ENCODE assay signal across 8 cellular contexts in genomic region chr5:141951341-141951781, GRCh38. TPM values are rescaled to one million over a fixed set of nuclear protein-coding genes. Genes with fewer than 3 reads are reported as not detected.
DNase-seq lines count a peak whose midpoint lies in the region; ATAC-seq, FAIRE-seq and TF ChIP-seq lines count a peak whose summit lies in the region.

No MANE protein-coding gene starts in this region.

- H3K9me3 ChIP-seq in BE2C (no peaks in the 10 kb centered on the region), transverse colon (no peaks in the 10 kb centered on the region)

- TF ChIP-seq POLR2A in transverse colon (IDR thresholded peaks at IDR 0.05) = no peak

- in situ Hi-C loops in transverse colon (cut with MboI; ENCODE audit: low pct_ligation_motif_present in 1 of 4, low pct_unique_long_range_greater_than_20kb in 1 of 4, low sequenced_read_pairs in 3 of 4) (loop anchor here in 2 of 4 donors (10.0 kb wide), 2 partner anchors 67 to 257 kb away; no protein-coding TSS in a partner anchor), ACHN (cut with HindIII; ENCODE audit: low pct_ligation_motif_present, low pct_unique_long_range_greater_than_20kb, low sequenced_read_pairs) (no loop called here)

- H3K4me3 ChIP-seq in BE2C (ENCODE audit: low read depth, low read length) = no peak overlapping the region
- H3K4me3 ChIP-seq in transverse colon = no peak overlapping the region

- no peaks in the 10 kb centered on the region for H3K36me3 Mint-ChIP-seq in activated T-cell treated with anti-CD3 and anti-CD28 coated beads, Interleukin-2, amount 50 U/mL, for 72 hours (ENCODE audit: insufficient read depth in 2 of 2)

- peak; percentile 71 for ATAC-seq in HG03469 (IDR thresholded peaks at IDR 0.05; ENCODE audit: unreplicated experiment)
- peak; percentile 66 to 71 for ATAC-seq in activated T-cell treated with anti-CD3 and anti-CD28 coated beads, Interleukin-2, amount 50 U/mL, for 72 hours (replicated peaks in 1 of 2)

- FAIRE-seq in GM19239 (lab: Jason Lieb, UNC) = no peak

- H3K27ac Mint-ChIP-seq in activated T-cell treated with anti-CD3 and anti-CD28 coated beads, Interleukin-2, amount 50 U/mL, for 72 hours = peak overlapping the region; percentile 76

- peaks cover 13% of the 10 kb centered on the region for H3K4me1 Mint-ChIP-seq in activated T-cell treated with anti-CD3 and anti-CD28 coated beads, Interleukin-2, amount 50 U/mL, for 72 hours (ENCODE audit: low read depth)

- peak overlapping the region in 1 of 4 donors; percentile 32 for H3K27ac ChIP-seq in transverse colon

- TF ChIP-seq EP300 in transverse colon (IDR thresholded peaks at IDR 0.05; ENCODE audit: low read depth) = no peak

- H3K27me3 ChIP-seq in BE2C = no peaks in the 10 kb centered on the region
- no peaks in the 10 kb centered on the region for H3K27me3 ChIP-seq in transverse colon

- H3K36me3 ChIP-seq in BE2C (no peaks in the 10 kb centered on the region), transverse colon (no peaks in the 10 kb centered on the region)

- WGBS in transverse colon (ENCODE audit: low coverage in 1 of 2), 2 donors = 64 to 84% methylated on average over 4 to 9 of the region's 9 CpGs

- H3K9me3 Mint-ChIP-seq in activated T-cell treated with anti-CD3 and anti-CD28 coated beads, Interleukin-2, amount 50 U/mL, for 72 hours = no peaks in the 10 kb centered on the region

- H3K27me3 Mint-ChIP-seq in activated T-cell treated with anti-CD3 and anti-CD28 coated beads, Interleukin-2, amount 50 U/mL, for 72 hours (ENCODE audit: low read depth) = no peaks in the 10 kb centered on the region

- TF ChIP-seq CTCF in BE2C (IDR thresholded peaks at IDR 0.05; ENCODE audit: low read depth, low read length) (peak; percentile 67), transverse colon (IDR thresholded peaks at IDR 0.05) (no peak)

- H3K4me3 Mint-ChIP-seq in activated T-cell treated with anti-CD3 and anti-CD28 coated beads, Interleukin-2, amount 50 U/mL, for 72 hours = peak overlapping the region; percentile 38 to 50

- intact Hi-C loops in transverse colon (cut with DNase I; ENCODE audit: low total_unique reads) = no loop called here

- DNase-seq in BE2C (peak; percentile 66), GM19239 (ENCODE audit: insufficient read length, low spot score) (peak; percentile 62), left kidney (ENCODE audit: low read depth, low spot score) (peak; percentile 62), transverse colon (no peak), NCI-H2171 treated with DMSO at 0.1 percent for 48 hours (lab: John Stamatoyannopoulos, UW) (no peak), ACHN (no peak)
- DNase-seq in activated T-cell treated with anti-CD3 and anti-CD28 coated beads, Interleukin-2, amount 50 U/mL, for 72 hours = peak; percentile 25 to 45

- H3K4me1 ChIP-seq in BE2C (no peaks in the 10 kb centered on the region), transverse colon (no peaks in the 10 kb centered on the region)

RNA-seq across cellular contexts. Expression of gene PCDH12, which starts 6.6 kb away (rescaled TPM):
- 2.4 TPM for polyA plus RNA-seq in BE2C (2012; ENCODE audit: insufficient read depth, insufficient read length, low read depth)
- under 1 TPM; 0.31 to 0.58 TPM for total RNA-seq in activated T-cell treated with anti-CD3 and anti-CD28 coated beads, Interleukin-2, amount 50 U/mL, for 72 hours
- total RNA-seq in transverse colon = under 1 TPM in 3 of 4 donors, not detected in 1; 0.37 to 0.95 (median 0.68) TPM

RNA-seq across cellular contexts. Expression of gene RNF14, which starts 17.5 kb away (rescaled TPM):
- 84.7 TPM for polyA plus RNA-seq in BE2C (2012; ENCODE audit: insufficient read depth, insufficient read length, low read depth)
- 10 to 100 TPM; 38.6 to 40.4 TPM for total RNA-seq in activated T-cell treated with anti-CD3 and anti-CD28 coated beads, Interleukin-2, amount 50 U/mL, for 72 hours
- 10 to 100 TPM; 15.3 to 66.7 (median 57.1) TPM for total RNA-seq in transverse colon

RNA-seq across cellular contexts. Expression of gene DELE1, which starts 27.7 kb away (rescaled TPM):
- 121 TPM for polyA plus RNA-seq in BE2C (2012; ENCODE audit: insufficient read depth, insufficient read length, low read depth)
- total RNA-seq in activated T-cell treated with anti-CD3 and anti-CD28 coated beads, Interleukin-2, amount 50 U/mL, for 72 hours = 10 to 100 TPM; 48.6 to 52.2 TPM
- 100 to 1,000 TPM in 3 of 4 donors, 10 to 100 TPM in 1; 92.6 to 270 (median 126) TPM for total RNA-seq in transverse colon

Comparison
In these comparisons a context has a peak if more than half of its experiments do, and no peak if none do; other contexts are left out.
1. DNase-seq: peak in BE2C (single experiment), GM19239 (single experiment), activated T-cell treated with anti-CD3 and anti-CD28 coated beads, Interleukin-2, amount 50 U/mL, for 72 hours (2 of 2) and left kidney (single experiment); none in transverse colon (single experiment), NCI-H2171 treated with DMSO at 0.1 percent for 48 hours (single experiment) and ACHN (single experiment).